13 cellular contexts compared by ENCODE assay signal in the genomic region with DNA sequence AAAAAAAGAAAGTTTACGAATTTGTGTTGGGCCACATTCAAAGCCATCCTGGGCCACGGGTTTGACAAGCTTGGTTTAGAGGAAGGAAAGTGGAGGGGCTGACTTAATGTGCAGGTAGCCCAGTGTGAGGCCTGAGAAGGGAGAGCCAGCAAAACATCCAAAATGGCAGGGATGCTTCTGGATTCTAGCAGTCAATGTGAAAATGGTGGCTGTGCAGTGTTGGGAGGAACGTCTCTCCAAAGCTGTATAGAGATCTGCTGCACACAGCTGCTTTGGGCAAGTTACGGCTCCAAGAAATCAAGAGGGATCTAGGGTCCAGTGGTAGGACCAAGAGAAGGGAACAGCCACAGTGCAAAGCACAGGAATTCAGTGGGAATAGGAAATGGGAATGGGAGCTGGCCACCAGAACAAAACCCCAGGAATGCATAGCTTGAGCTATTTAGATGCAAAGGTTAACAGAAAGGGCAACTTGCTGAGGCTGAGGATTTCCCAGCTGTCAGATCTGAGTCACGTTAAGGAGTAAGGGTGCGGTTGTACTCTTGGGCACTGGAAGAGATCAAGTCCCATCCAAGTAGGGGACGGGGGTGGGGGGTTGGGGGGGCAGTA.
DNase-seq lines count a peak whose midpoint lies in the region; ATAC-seq and TF ChIP-seq lines count a peak whose summit lies in the region.
"Had no signal": no experiment of that assay in that cellular context is flagged by ENCODE, and none has a peak within 500 bp of the region (broad histone marks: within the 10 kb centered on the region; RNA-seq: fewer than 3 reads in every experiment).

No MANE protein-coding gene starts in this region.

- peaks cover 9% of the 10 kb centered on the region for H3K4me1 ChIP-seq in neural progenitor cell

- H3K27me3 Mint-ChIP-seq in neural progenitor cell (ENCODE audit: insufficient read depth, low read depth) = peaks cover 2% of the 10 kb centered on the region
- H3K27me3 Mint-ChIP-seq in effector memory CD8-positive, alpha-beta T cell = peaks cover 0 to 11% of the 10 kb centered on the region in 2 donors
- no peaks in the 10 kb centered on the region for H3K27me3 Mint-ChIP-seq in stimulated activated naive CD8-positive, alpha-beta T cell treated with anti-CD3 and anti-CD28 coated beads, Interleukin-15, amount 100 ng/mL, for 72 hours
- H3K27me3 Mint-ChIP-seq: CD4-positive, alpha-beta T cell had no signal

- in situ Hi-C loops in Caki2 (cut with HindIII; ENCODE audit: low pct_unique_long_range_greater_than_20kb, low sequenced_read_pairs) (no loop called here), GM13977 (cut with MboI; ENCODE audit: low pct_unique_long_range_greater_than_20kb, low sequenced_read_pairs, unreplicated experiment) (no loop called here)

- H3K36me3 Mint-ChIP-seq in neural progenitor cell = no peaks in the 10 kb centered on the region
- peaks cover 2% of the 10 kb centered on the region for H3K36me3 Mint-ChIP-seq in effector memory CD8-positive, alpha-beta T cell (ENCODE audit: insufficient read depth)

- H3K27ac Mint-ChIP-seq in neural progenitor cell = no peak overlapping the region
- H3K27ac Mint-ChIP-seq in effector memory CD8-positive, alpha-beta T cell = no peak overlapping the region
- no peak overlapping the region for H3K27ac Mint-ChIP-seq in stimulated activated naive CD8-positive, alpha-beta T cell treated with anti-CD3 and anti-CD28 coated beads, Interleukin-15, amount 100 ng/mL, for 72 hours
- H3K27ac Mint-ChIP-seq: CD4-positive, alpha-beta T cell had no signal

- H3K27me3 ChIP-seq in MG63 (no peaks in the 10 kb centered on the region), neural progenitor cell (no peaks in the 10 kb centered on the region)

- peaks cover 4% of the 10 kb centered on the region for H3F3A ChIP-seq in neural progenitor cell (ENCODE audit: low read depth)

- no peak overlapping the region for H3K4me3 ChIP-seq in MG63
- no peak overlapping the region for H3K4me3 ChIP-seq in neural progenitor cell
- H3K4me3 ChIP-seq: mucosa of descending colon had no signal

- H3K4me3 Mint-ChIP-seq in neural progenitor cell = no peak overlapping the region
- H3K4me3 Mint-ChIP-seq in effector memory CD8-positive, alpha-beta T cell = no peak overlapping the region
- no peak overlapping the region for H3K4me3 Mint-ChIP-seq in stimulated activated naive CD8-positive, alpha-beta T cell treated with anti-CD3 and anti-CD28 coated beads, Interleukin-15, amount 100 ng/mL, for 72 hours
- H3K4me3 Mint-ChIP-seq: CD4-positive, alpha-beta T cell had no signal

- H3K9me3 ChIP-seq in MG63 (no peaks in the 10 kb centered on the region), neural progenitor cell (ENCODE audit: low read depth) (no peaks in the 10 kb centered on the region)
- H3K9me3 ChIP-seq: mucosa of descending colon had no signal

- no peaks in the 10 kb centered on the region for H4K20me1 ChIP-seq in neural progenitor cell (ENCODE audit: low read depth)

- peak overlapping the region; percentile 58 for H3K4me2 ChIP-seq in neural progenitor cell

- peak; percentile 14 for DNase-seq in Caki2 (ENCODE audit: low read depth)
- peak; percentile 20 for DNase-seq in MG63
- peak; percentile 43 for DNase-seq in fibroblast of gingiva (ENCODE audit: low read depth)
- peak; percentile 50 for DNase-seq in neural progenitor cell (ENCODE audit: low spot score)
- DNase-seq in effector memory CD8-positive, alpha-beta T cell = no peak
- DNase-seq in GM13977 (ENCODE audit: low spot score) = no peak
- no peak for DNase-seq in KG1 (lab: John Stamatoyannopoulos, UW)
- no peak for DNase-seq in stimulated activated naive CD8-positive, alpha-beta T cell treated with anti-CD3 and anti-CD28 coated beads, Interleukin-15, amount 100 ng/mL, for 72 hours
- DNase-seq: activated CD8-positive, alpha-beta memory T cell treated with anti-CD3 and anti-CD28 coated beads, Interleukin-2, amount 50 U/mL, for 48 hours; aorta; CD4-positive, alpha-beta T cell; mucosa of descending colon; NCI-H187 had no signal

- no peak for TF ChIP-seq CTCF in neural progenitor cell (IDR thresholded peaks at IDR 0.05)
- TF ChIP-seq CTCF in GM13977 (IDR thresholded peaks at IDR 0.05; ENCODE audit: extremely low read depth, insufficient read depth, missing control alignments) = no peak

- H3K36me3 ChIP-seq in MG63 = no peaks in the 10 kb centered on the region
- no peaks in the 10 kb centered on the region for H3K36me3 ChIP-seq in neural progenitor cell

- peaks cover 6% of the 10 kb centered on the region for H3K4me1 Mint-ChIP-seq in neural progenitor cell
- no peaks in the 10 kb centered on the region for H3K4me1 Mint-ChIP-seq in effector memory CD8-positive, alpha-beta T cell (ENCODE audit: low read depth in 2 of 2)
- H3K4me1 Mint-ChIP-seq in stimulated activated naive CD8-positive, alpha-beta T cell treated with anti-CD3 and anti-CD28 coated beads, Interleukin-15, amount 100 ng/mL, for 72 hours = peaks cover 6% of the 10 kb centered on the region

- peak overlapping the region; percentile 26 for H3K27ac ChIP-seq in neural progenitor cell

- no peaks in the 10 kb centered on the region for H3K9me3 Mint-ChIP-seq in neural progenitor cell
- H3K9me3 Mint-ChIP-seq in effector memory CD8-positive, alpha-beta T cell = peaks cover 2 to 7% of the 10 kb centered on the region in 2 donors
- H3K9me3 Mint-ChIP-seq in stimulated activated naive CD8-positive, alpha-beta T cell treated with anti-CD3 and anti-CD28 coated beads, Interleukin-15, amount 100 ng/mL, for 72 hours = peaks cover 9 to 19% of the 10 kb centered on the region in 2 donors
- H3K9me3 Mint-ChIP-seq: CD4-positive, alpha-beta T cell had no signal

- H3K79me2 ChIP-seq in neural progenitor cell (ENCODE audit: low read depth) = no peaks in the 10 kb centered on the region

- peak overlapping the region; percentile 92 for H2AFZ ChIP-seq in neural progenitor cell (replicated peaks)

- no peak for ATAC-seq in effector memory CD8-positive, alpha-beta T cell (replicated peaks)
- ATAC-seq in stimulated activated naive CD8-positive, alpha-beta T cell treated with anti-CD3 and anti-CD28 coated beads, Interleukin-15, amount 100 ng/mL, for 72 hours = no peak
- ATAC-seq: mucosa of descending colon had no signal

- H3K9ac ChIP-seq in neural progenitor cell = no peak overlapping the region

Comparison
In these comparisons a context has a peak if more than half of its experiments do, and no peak if none do; other contexts are left out.
1. DNase-seq: peak in Caki2 (single experiment), MG63 (single experiment), fibroblast of gingiva (single experiment) and neural progenitor cell (single experiment); none in effector memory CD8-positive, alpha-beta T cell (0 of 3), GM13977 (single experiment), KG1 (single experiment) and stimulated activated naive CD8-positive, alpha-beta T cell treated with anti-CD3 and anti-CD28 coated beads, Interleukin-15, amount 100 ng/mL, for 72 hours (0 of 2).